ENCODE assay signal across 12 cellular contexts in the genomic region with DNA sequence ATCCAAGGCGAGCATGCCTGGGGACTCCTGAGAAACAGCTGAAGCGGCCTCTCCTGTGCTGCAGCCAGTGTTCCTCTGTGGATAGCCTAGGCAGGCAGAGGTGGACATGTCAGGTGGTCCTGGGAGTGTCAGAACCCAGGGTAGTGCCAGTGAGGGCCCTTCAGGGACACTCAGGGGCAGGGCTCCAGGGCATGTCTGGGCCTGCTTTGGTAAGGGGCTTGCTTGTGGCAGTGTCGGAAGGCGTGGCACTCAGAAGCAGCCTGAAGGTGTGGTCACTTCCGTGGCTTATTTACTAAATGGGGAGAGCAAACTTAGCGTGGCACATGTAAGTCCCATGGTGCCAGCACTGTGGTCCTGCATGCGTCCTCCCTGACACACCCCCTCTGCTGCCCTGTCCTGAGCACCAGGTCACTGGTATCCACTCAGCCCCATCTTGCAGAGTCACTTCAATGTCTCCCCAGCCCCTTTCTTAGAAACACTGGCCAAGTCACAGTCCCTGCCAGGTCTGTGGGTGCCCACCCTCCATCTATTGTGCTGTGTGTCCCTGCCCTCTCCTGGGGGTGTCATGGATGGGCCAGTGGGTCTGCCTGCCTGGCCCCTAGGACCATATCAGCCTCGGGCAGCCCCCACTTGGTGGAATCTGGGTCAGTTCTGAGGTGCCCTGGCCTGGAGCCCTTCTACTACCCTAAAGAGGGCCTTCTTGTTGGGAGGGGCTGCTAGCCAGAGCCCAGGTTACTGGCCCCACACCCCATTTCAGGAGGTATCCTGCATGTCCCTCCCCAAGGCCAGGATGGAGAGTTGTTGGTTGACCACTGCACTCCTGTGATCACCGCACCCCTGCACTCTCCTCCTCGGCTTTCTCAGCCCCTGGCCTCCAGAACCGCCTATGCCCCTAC. TPM values are rescaled to one million over a fixed set of nuclear protein-coding genes. Genes with fewer than 3 reads are reported as not detected.
DNase-seq lines count a peak whose midpoint lies in the region; ATAC-seq and TF ChIP-seq lines count a peak whose summit lies in the region.
"Had no signal": no experiment of that assay in that cellular context is flagged by ENCODE, and none has a peak within 500 bp of the region (broad histone marks: within the 10 kb centered on the region; RNA-seq: fewer than 3 reads in every experiment).

No MANE protein-coding gene starts in this region.

- no peak overlapping the region for H3K4me3 Mint-ChIP-seq in brain
- no peak overlapping the region for H3K4me3 Mint-ChIP-seq in neural progenitor cell

- H3K4me1 ChIP-seq in neural progenitor cell = no peaks in the 10 kb centered on the region

- peaks cover 31% of the 10 kb centered on the region for H4K20me1 ChIP-seq in neural progenitor cell (ENCODE audit: low read depth)

- H3K36me3 Mint-ChIP-seq in brain = peaks cover 30% of the 10 kb centered on the region
- peaks cover 8% of the 10 kb centered on the region for H3K36me3 Mint-ChIP-seq in neural progenitor cell

- DNase-seq in AG20443 (ENCODE audit: low spot score) (peak; percentile 7), DMS79 treated with DMSO at 0.1 percent for 48 hours (lab: John Stamatoyannopoulos, UW) (peak; percentile 48), neural progenitor cell (ENCODE audit: low spot score) (no peak), UCSD-AML1 (lab: John Stamatoyannopoulos, UW; ENCODE audit: unreplicated experiment) (no peak), OCI-M1 (lab: John Stamatoyannopoulos, UW) (no peak)
- no peak for DNase-seq in stimulated activated CD4-positive, alpha-beta T cell treated with anti-CD3 and anti-CD28 coated beads, Interleukin-15, amount 100 ng/mL, for 24 hours
- DNase-seq: DMS53, NCI-H510A treated with DMSO at 0.1 percent for 48 hours, psoas muscle, SIG-M5 had no signal

- H3F3A ChIP-seq in neural progenitor cell (ENCODE audit: low read depth) = no peaks in the 10 kb centered on the region

- H3K79me2 ChIP-seq in neural progenitor cell (ENCODE audit: low read depth) = peaks cover 51% of the 10 kb centered on the region

- no peaks in the 10 kb centered on the region for H3K9me3 ChIP-seq in neural progenitor cell (ENCODE audit: low read depth)
- H3K9me3 ChIP-seq: psoas muscle had no signal

- H3K27me3 Mint-ChIP-seq in brain (no peaks in the 10 kb centered on the region), neural progenitor cell (ENCODE audit: insufficient read depth, low read depth) (no peaks in the 10 kb centered on the region)

- no peak for ATAC-seq in HG03139 (IDR thresholded peaks at IDR 0.05; ENCODE audit: unreplicated experiment)

- H3K27ac ChIP-seq in neural progenitor cell = no peak overlapping the region
- H3K27ac ChIP-seq: psoas muscle had no signal

- H2AFZ ChIP-seq in neural progenitor cell (replicated peaks) = no peak overlapping the region

- H3K27me3 ChIP-seq in neural progenitor cell = no peaks in the 10 kb centered on the region

- no peak overlapping the region for H3K4me2 ChIP-seq in neural progenitor cell

- H3K4me1 Mint-ChIP-seq in brain = peaks cover 46% of the 10 kb centered on the region
- peaks cover 12% of the 10 kb centered on the region for H3K4me1 Mint-ChIP-seq in neural progenitor cell

- H3K9ac ChIP-seq in neural progenitor cell = peak overlapping the region; percentile 42

- H3K27ac Mint-ChIP-seq in brain (peak overlapping the region in 4 of 5 experiments; percentile 34 to 94 (median 82)), neural progenitor cell (no peak overlapping the region)

- H3K4me3 ChIP-seq in neural progenitor cell = no peak overlapping the region
- H3K4me3 ChIP-seq: psoas muscle had no signal

- H3K9me3 Mint-ChIP-seq in brain (no peaks in the 10 kb centered on the region), neural progenitor cell (no peaks in the 10 kb centered on the region)

- H3K36me3 ChIP-seq in neural progenitor cell = no peaks in the 10 kb centered on the region

- TF ChIP-seq CTCF in brain (conservative IDR thresholded peaks at IDR 0.05) (no peak), neural progenitor cell (IDR thresholded peaks at IDR 0.05) (no peak)

RNA-seq across cellular contexts. Expression of gene ZMIZ2, which starts 6.4 kb away (rescaled TPM):
- polyA plus RNA-seq in brain (ENCODE audit: insufficient read depth, low read depth, low replicate concordance) = 118 TPM
- 7.6 and 19.5 TPM in 2 replicates for total RNA-seq in neural progenitor cell (ENCODE audit: low replicate concordance)

RNA-seq across cellular contexts. Expression of gene PPIA, which starts 41.4 kb away (rescaled TPM):
- polyA plus RNA-seq in brain (ENCODE audit: insufficient read depth, low read depth, low replicate concordance) = 3,075 TPM
- 2,768 and 2,932 TPM in 2 replicates for total RNA-seq in neural progenitor cell (ENCODE audit: low replicate concordance)

Comparison
In these comparisons a context has a peak if more than half of its experiments do, and no peak if none do; other contexts are left out.
1. DNase-seq: peak in AG20443 (single experiment) and DMS79 treated with DMSO at 0.1 percent for 48 hours (single experiment); none in neural progenitor cell (single experiment), UCSD-AML1 (single experiment), OCI-M1 (single experiment) and stimulated activated CD4-positive, alpha-beta T cell treated with anti-CD3 and anti-CD28 coated beads, Interleukin-15, amount 100 ng/mL, for 24 hours (single experiment).